ENCODE assay signal across 9 cellular contexts in the genomic region with DNA sequence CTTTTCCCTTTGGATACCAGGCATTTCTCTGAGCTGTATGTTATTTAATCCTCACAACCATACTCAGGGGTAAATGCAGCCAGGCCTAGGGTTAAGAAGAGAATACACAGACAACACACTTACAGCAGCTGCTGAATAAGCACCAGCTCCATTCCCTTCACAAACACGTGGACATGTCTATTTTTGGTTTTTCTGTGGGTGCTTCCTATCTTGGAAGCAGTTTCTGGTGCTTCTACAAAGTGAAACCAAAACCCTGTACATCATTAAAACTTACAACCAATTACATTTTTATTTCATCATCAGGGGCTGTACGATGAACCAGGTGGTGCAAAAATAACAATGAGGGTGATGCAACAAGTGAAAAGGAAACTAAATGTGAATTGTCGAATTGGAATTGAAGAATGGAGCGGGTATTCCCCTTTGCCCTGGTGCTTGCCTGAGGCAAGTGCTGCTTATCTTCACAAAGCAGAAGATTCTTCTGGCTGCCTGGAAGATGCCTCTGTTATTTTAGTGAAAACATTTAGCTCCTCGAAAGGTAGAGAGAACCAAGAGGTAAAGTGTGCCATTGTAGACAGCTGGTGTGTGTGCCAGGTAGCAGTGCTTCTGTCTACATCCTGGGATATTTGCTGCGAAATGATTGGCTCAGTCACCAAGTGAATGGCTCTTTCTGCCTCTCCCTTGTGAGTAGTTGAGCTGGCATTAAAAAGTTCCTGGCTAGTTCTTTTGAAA. TPM values are rescaled to one million over a fixed set of nuclear protein-coding genes. Genes with fewer than 3 reads are reported as not detected.
DNase-seq lines count a peak whose midpoint lies in the region; ATAC-seq, FAIRE-seq and TF ChIP-seq lines count a peak whose summit lies in the region.
"Had no signal": no experiment of that assay in that cellular context is flagged by ENCODE, and none has a peak within 500 bp of the region (broad histone marks: within the 10 kb centered on the region; RNA-seq: fewer than 3 reads in every experiment).

No MANE protein-coding gene starts in this region.

- no peaks in the 10 kb centered on the region for H3K36me3 Mint-ChIP-seq in T-helper 1 cell treated with Interleukin-12 subunit alpha and Interleukin-12 subunit beta and Interleukin-4 antibody, amounts not matched to agents 30 μg/mL and 1 μg/mL, for 36 hours (ENCODE audit: low read depth)
- H3K36me3 Mint-ChIP-seq in osteocyte (ENCODE audit: unreplicated experiment), result peaks cover 2% of the 10 kb centered on the region
- no peaks in the 10 kb centered on the region for H3K36me3 Mint-ChIP-seq in nephron progenitor cell (ENCODE audit: low read depth)

- FAIRE-seq in endothelial cell of umbilical vein (lab: Jason Lieb, UNC), result no peak

- H3K9me3 Mint-ChIP-seq in T-helper 1 cell treated with Interleukin-12 subunit alpha and Interleukin-12 subunit beta and Interleukin-4 antibody, amounts not matched to agents 30 μg/mL and 1 μg/mL, for 36 hours, result no peaks in the 10 kb centered on the region
- H3K9me3 Mint-ChIP-seq in osteocyte (ENCODE audit: unreplicated experiment) (peaks cover 4% of the 10 kb centered on the region), nephron progenitor cell (no peaks in the 10 kb centered on the region)

- no peaks in the 10 kb centered on the region for H3K27me3 ChIP-seq in endothelial cell of umbilical vein (ENCODE audit: control insufficient read depth in 2 of 2, insufficient read depth in 2 of 2, low read length in 2 of 2)

- peak overlapping the region; percentile 61 for H3K4me3 Mint-ChIP-seq in T-helper 1 cell treated with Interleukin-12 subunit alpha and Interleukin-12 subunit beta and Interleukin-4 antibody, amounts not matched to agents 30 μg/mL and 1 μg/mL, for 36 hours
- H3K4me3 Mint-ChIP-seq in osteocyte (ENCODE audit: unreplicated experiment) (peak overlapping the region; percentile 16), nephron progenitor cell (no peak overlapping the region)

- no TSS peak for BruUV-seq in endothelial cell of umbilical vein (replicated peaks; lab: Mats Ljungman, UMichigan)

- peaks cover 7% of the 10 kb centered on the region for H3K4me1 ChIP-seq in endothelial cell of umbilical vein (ENCODE audit: control insufficient read depth, extremely low read depth, insufficient read depth, low read length)

- H3K9ac ChIP-seq in endothelial cell of umbilical vein (replicated peaks; ENCODE audit: extremely low read depth, insufficient read depth, low read length), result no peak overlapping the region

- no peak for TF ChIP-seq CTCF in endothelial cell of umbilical vein (IDR thresholded peaks at IDR 0.05; ENCODE audit: extremely low read depth in 1 of 2, insufficient read depth in 1 of 2, low read depth in 1 of 2, low read length in 2 of 2)
- no peak for TF ChIP-seq CTCF in osteocyte (IDR thresholded peaks at IDR 0.05)
- no peak for TF ChIP-seq CTCF in nephron progenitor cell (IDR thresholded peaks at IDR 0.05)

- no peaks in the 10 kb centered on the region for H3K9me1 ChIP-seq in endothelial cell of umbilical vein (replicated peaks; ENCODE audit: control insufficient read depth, extremely low read depth, insufficient read depth, low read length)

- CTCF ChIA-PET in endothelial cell of umbilical vein (lab: Charles Lee), result interaction anchor here (0.8 to 2.1 kb wide), 5 partner anchors 8 to 26 kb away, joined by 3 to 12 read pairs (median 5); a partner anchor contains a TSS

- H2AFZ ChIP-seq in endothelial cell of umbilical vein (ENCODE audit: low read depth, low read length), result peak overlapping the region; percentile 77

- H3K36me3 ChIP-seq in endothelial cell of umbilical vein (ENCODE audit: control insufficient read depth in 2 of 2, extremely low read depth in 1 of 2, insufficient read depth in 2 of 2, low read length in 2 of 2), result no peaks in the 10 kb centered on the region

- peaks cover 28% of the 10 kb centered on the region for H3K4me1 Mint-ChIP-seq in T-helper 1 cell treated with Interleukin-12 subunit alpha and Interleukin-12 subunit beta and Interleukin-4 antibody, amounts not matched to agents 30 μg/mL and 1 μg/mL, for 36 hours (ENCODE audit: low read depth)
- H3K4me1 Mint-ChIP-seq in osteocyte (ENCODE audit: unreplicated experiment) (peaks cover 18% of the 10 kb centered on the region), nephron progenitor cell (no peaks in the 10 kb centered on the region)

- intact Hi-C loops in endothelial cell of umbilical vein (cut with micrococcal nuclease), result no loop called here

- no peak overlapping the region for H3K4me2 ChIP-seq in endothelial cell of umbilical vein (ENCODE audit: insufficient read depth, low read length)

- ATAC-seq in HG03378 (IDR thresholded peaks at IDR 0.05; ENCODE audit: unreplicated experiment), result peak; percentile 94

- H3K79me2 ChIP-seq in endothelial cell of umbilical vein (ENCODE audit: control insufficient read depth, insufficient read depth, low read length), result no peaks in the 10 kb centered on the region

- H3K27ac Mint-ChIP-seq in T-helper 1 cell treated with Interleukin-12 subunit alpha and Interleukin-12 subunit beta and Interleukin-4 antibody, amounts not matched to agents 30 μg/mL and 1 μg/mL, for 36 hours, result peak overlapping the region; percentile 69
- H3K27ac Mint-ChIP-seq in osteocyte (ENCODE audit: unreplicated experiment) (peak overlapping the region; percentile 76), nephron progenitor cell (no peak overlapping the region)

- H4K20me1 ChIP-seq in endothelial cell of umbilical vein (replicated peaks; ENCODE audit: control insufficient read depth, extremely low read depth, insufficient read depth, low read length), result no peaks in the 10 kb centered on the region

- no peak for TF ChIP-seq POLR2A in endothelial cell of umbilical vein (IDR thresholded peaks at IDR 0.05; ENCODE audit: low read depth, low read length)

- dilution Hi-C loops in endothelial cell of umbilical vein (cut with MboI; ENCODE audit: extremely low pct_ligation_motif_present, low sequenced_read_pairs), result no loop called here

- H3K27me3 Mint-ChIP-seq in T-helper 1 cell treated with Interleukin-12 subunit alpha and Interleukin-12 subunit beta and Interleukin-4 antibody, amounts not matched to agents 30 μg/mL and 1 μg/mL, for 36 hours (ENCODE audit: low read depth), result no peaks in the 10 kb centered on the region
- H3K27me3 Mint-ChIP-seq in osteocyte (ENCODE audit: unreplicated experiment) (no peaks in the 10 kb centered on the region), nephron progenitor cell (ENCODE audit: low read depth, poor library complexity) (no peaks in the 10 kb centered on the region)

- H3K27ac ChIP-seq in endothelial cell of umbilical vein (ENCODE audit: insufficient read depth, low read depth, low read length), result no peak overlapping the region

- POLR2A ChIA-PET in endothelial cell of umbilical vein (lab: Charles Lee), result no interaction called here

- DNase-seq in CD1c-positive myeloid dendritic cell (ENCODE audit: extremely low spot score), result peak; percentile 42
- peak; percentile 32 for DNase-seq in GM19240 (ENCODE audit: insufficient read length, low spot score)
- peak; percentile 40 for DNase-seq in endothelial cell of umbilical vein (ENCODE audit: low read depth, low spot score)
- no peak for DNase-seq in osteocyte (ENCODE audit: extremely low spot score, unreplicated experiment)
- no peak for DNase-seq in NCI-H146 (lab: John Stamatoyannopoulos, UW)
- no peak for DNase-seq in nephron progenitor cell

- H3K9me3 ChIP-seq in endothelial cell of umbilical vein (replicated peaks; ENCODE audit: control insufficient read depth, insufficient read depth, low read length), result no peaks in the 10 kb centered on the region

- H3K4me3 ChIP-seq in endothelial cell of umbilical vein (replicated peaks in 1 of 3; ENCODE audit: insufficient read depth in 1 of 3, low read depth in 1 of 3, low read length in 3 of 3), result no peak overlapping the region

TF ChIP-seq in endothelial cell of umbilical vein, 7 proteins besides CTCF, POLR2A, EP300 and RAD21:
- TF ChIP-seq, protein P1, sequence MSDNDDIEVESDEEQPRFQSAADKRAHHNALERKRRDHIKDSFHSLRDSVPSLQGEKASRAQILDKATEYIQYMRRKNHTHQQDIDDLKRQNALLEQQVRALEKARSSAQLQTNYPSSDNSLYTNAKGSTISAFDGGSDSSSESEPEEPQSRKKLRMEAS (IDR thresholded peaks at IDR 0.05; ENCODE audit: insufficient read depth, insufficient read length), result no peak
- TF ChIP-seq GATA2 (IDR thresholded peaks at IDR 0.05; ENCODE audit: insufficient read depth, insufficient read length, low read depth, low read length) (no peak), POLR2AphosphoS5 (IDR thresholded peaks at IDR 0.05; ENCODE audit: insufficient read depth, low read depth, low read length) (no peak), FOS (IDR thresholded peaks at IDR 0.05; ENCODE audit: borderline replicate concordance, insufficient read depth, low read length) (no peak), MYC (IDR thresholded peaks at IDR 0.05; ENCODE audit: low read depth, low read length) (no peak)

RNA-seq across cellular contexts. Expression of a gene that starts 18.6 kb away (rescaled TPM):
- total RNA-seq in endothelial cell of umbilical vein (not detected in 2 replicates), osteocyte (not detected in 2 replicates)
- not detected in 2 replicates for polyA plus RNA-seq in endothelial cell of umbilical vein
- polyA plus RNA-seq in endothelial cell of umbilical vein (2011; cell fraction: cytosol; rRNA removed), result not detected in 2 replicates
- not detected in 2 replicates for polyA plus RNA-seq in endothelial cell of umbilical vein (2011; cell fraction: nucleus; rRNA removed)
- not detected in 2 replicates for polyA plus RNA-seq in endothelial cell of umbilical vein (2012)
- polyA minus RNA-seq in endothelial cell of umbilical vein, result not detected in 2 replicates
- polyA minus RNA-seq in endothelial cell of umbilical vein (2011; cell fraction: cytosol; rRNA and poly(A)+ RNA removed), result not detected
- not detected in 2 replicates for polyA minus RNA-seq in endothelial cell of umbilical vein (2011; cell fraction: nucleus; rRNA and poly(A)+ RNA removed)
- total RNA-seq: NCI-H460 had no signal

RNA-seq across cellular contexts. Expression of a gene that starts 45.3 kb away (rescaled TPM):
- total RNA-seq in endothelial cell of umbilical vein, result not detected in 2 replicates
- polyA plus RNA-seq in endothelial cell of umbilical vein, result not detected in 2 replicates
- not detected in 2 replicates for polyA plus RNA-seq in endothelial cell of umbilical vein (2011; cell fraction: cytosol; rRNA removed)
- polyA plus RNA-seq in endothelial cell of umbilical vein (2011; cell fraction: nucleus; rRNA removed), result not detected in 2 replicates
- not detected in 2 replicates for polyA plus RNA-seq in endothelial cell of umbilical vein (2012)
- polyA minus RNA-seq in endothelial cell of umbilical vein, result not detected in 2 replicates
- polyA minus RNA-seq in endothelial cell of umbilical vein (2011; cell fraction: cytosol; rRNA and poly(A)+ RNA removed), result not detected
- polyA minus RNA-seq in endothelial cell of umbilical vein (2011; cell fraction: nucleus; rRNA and poly(A)+ RNA removed), result not detected in 2 replicates
- total RNA-seq in osteocyte, result not detected in 2 replicates
- total RNA-seq: NCI-H460 had no signal

Comparison
In these comparisons a context has a peak if more than half of its experiments do, and no peak if none do; other contexts are left out.
1. DNase-seq: peak in CD1c-positive myeloid dendritic cell (single experiment), GM19240 (single experiment) and endothelial cell of umbilical vein (single experiment); none in osteocyte (single experiment), NCI-H146 (single experiment) and nephron progenitor cell (single experiment).